In genomic region chr7:79995741-79996140, GRCh38 we compare ENCODE assay signal across 2 cellular contexts.
DNase-seq lines count a peak whose midpoint lies in the region; ATAC-seq, FAIRE-seq and TF ChIP-seq lines count a peak whose summit lies in the region.
"Not testable (repeated sequence)": the region's sequence is repeated elsewhere in the genome, so short reads cannot be mapped to it uniquely, and the experiment has no call there.

No MANE protein-coding gene starts in this region.

- H3K27me3 ChIP-seq in IMR-90 (ENCODE audit: control insufficient read depth, insufficient read depth, low read length); K562 (ENCODE audit: control insufficient read depth in 2 of 2, insufficient read depth in 2 of 2, low read length in 2 of 2): not testable (repeated sequence)

- not testable (repeated sequence) for H3K4me3 ChIP-seq in IMR-90 (ENCODE audit: insufficient read depth, low read depth, low read length); K562

- H4K91ac ChIP-seq in IMR-90 (ENCODE audit: insufficient read depth, low read depth, low read length) = not testable (repeated sequence)

- TF ChIP-seq EP300 in K562 (IDR thresholded peaks at IDR 0.05; ENCODE audit: low read length) = not testable (repeated sequence)

- H3K56ac ChIP-seq in IMR-90 (ENCODE audit: extremely low read depth, insufficient read depth, low read length) = not testable (repeated sequence)

- 0 out of 2 replicates have a peak overlapping the region, but pooled peaks have one; percentile 6 for H2BK20ac ChIP-seq in IMR-90 (ENCODE audit: low read depth, low read length)

- not testable (repeated sequence) for H4K20me1 ChIP-seq in IMR-90 (ENCODE audit: insufficient read depth, low read length); K562 (replicated peaks; ENCODE audit: control insufficient read depth, insufficient read depth, low read length)

- not testable (repeated sequence) for H3K36me3 ChIP-seq in IMR-90 (ENCODE audit: control insufficient read depth, insufficient read depth, low read length); K562 (ENCODE audit: control insufficient read depth, insufficient read depth, low read length)

- not testable (repeated sequence) for H4K8ac ChIP-seq in IMR-90 (ENCODE audit: low read depth in 2 of 2, low read length in 2 of 2)

- H3K23ac ChIP-seq in IMR-90 (ENCODE audit: low read depth, low read length) = not testable (repeated sequence)

- not testable (repeated sequence) for TF ChIP-seq CTCF in IMR-90 (conservative IDR thresholded peaks at IDR 0.05; ENCODE audit: low read depth, low read length); K562 (IDR thresholded peaks at IDR 0.05 in 2 of 3, conservative IDR thresholded peaks at IDR 0.05 in 1 of 3; ENCODE audit: insufficient read depth in 2 of 3, low read depth in 1 of 3, low read length in 3 of 3)

- dilution Hi-C loops in IMR-90 (cut with HindIII; ENCODE audit: low sequenced_read_pairs, unreplicated experiment) = not testable (repeated sequence)

- H2BK5ac ChIP-seq in IMR-90 (ENCODE audit: low read depth, low read length, poor library complexity, severe bottlenecking) = not testable (repeated sequence)

- TF ChIP-seq RAD21 in IMR-90 (IDR thresholded peaks at IDR 0.05; ENCODE audit: low read length); K562 (CRISPR knock-in tag; conservative IDR thresholded peaks at IDR 0.05 in 1 of 2, IDR thresholded peaks at IDR 0.05 in 1 of 2): not testable (repeated sequence)

- H4K5ac ChIP-seq in IMR-90 (ENCODE audit: low read depth, low read length) = not testable (repeated sequence)

- H3K9me1 ChIP-seq in IMR-90 (ENCODE audit: insufficient read depth, low read length); K562 (ENCODE audit: control insufficient read depth, insufficient read depth, low read length): not testable (repeated sequence)

- not testable (repeated sequence) for H3K14ac ChIP-seq in IMR-90 (replicated peaks; ENCODE audit: low read depth, low read length)

- not testable (repeated sequence) for FAIRE-seq in K562 (lab: Jason Lieb, UNC)

- H3K79me1 ChIP-seq in IMR-90 (ENCODE audit: low read depth in 1 of 2, low read length in 2 of 2) = not testable (repeated sequence)

- DNase-seq in IMR-90; K562 (ENCODE audit: extremely low read depth in 1 of 4, low spot score in 3 of 4): not testable (repeated sequence)

- not testable (repeated sequence) for H3K18ac ChIP-seq in IMR-90 (ENCODE audit: low read depth, low read length)

- not testable (repeated sequence) for BruUV-seq in IMR-90 (replicated peaks; lab: Mats Ljungman, UMichigan); K562 (replicated peaks; lab: Mats Ljungman, UMichigan)

- H2BK15ac ChIP-seq in IMR-90 (ENCODE audit: low read depth, low read length) = not testable (repeated sequence)

- no CpG with 5 or more reads among the region's 3 CpGs for WGBS in IMR-90 (ENCODE audit: extremely low coverage in 2 of 2, insufficient read length in 1 of 2), 2 experiments
- WGBS in K562 (ENCODE audit: insufficient coverage, low coverage, missing lambda C conversion rate) = 4% methylated on average over 3 of the region's 3 CpGs

- not testable (repeated sequence) for TF ChIP-seq POLR2A in IMR-90 (IDR thresholded peaks at IDR 0.05; ENCODE audit: low read depth, low read length); K562 (conservative IDR thresholded peaks at IDR 0.05)

- POLR2A ChIA-PET in IMR-90 (lab: Charles Lee; ENCODE audit: unreplicated experiment); K562 (lab: Yijun Ruan, JAX): not testable (repeated sequence)

- H2AFZ ChIP-seq in IMR-90 (replicated peaks; ENCODE audit: low read length, poor library complexity); K562 (ENCODE audit: low read depth, low read length): not testable (repeated sequence)

- CTCF ChIA-PET in IMR-90 (lab: Yijun Ruan, JAX); K562 (lab: Yijun Ruan, JAX; ENCODE audit: low intra/inter-chr PET ratio): not testable (repeated sequence)

- in situ Hi-C loops in IMR-90 (cut with MboI; ENCODE audit: low sequenced_read_pairs); K562 (cut with MboI): not testable (repeated sequence)

- H3K27ac ChIP-seq in IMR-90 (ENCODE audit: insufficient read depth, low read length); K562 (ENCODE audit: extremely low read depth, low read depth, low read length): not testable (repeated sequence)

- not testable (repeated sequence) for H3K9ac ChIP-seq in IMR-90 (ENCODE audit: low read depth, low read length); K562 (ENCODE audit: insufficient read depth in 1 of 2, low read depth in 2 of 2, low read length in 2 of 2)

- not testable (repeated sequence) for H3K4ac ChIP-seq in IMR-90 (ENCODE audit: low read depth, low read length)

- not testable (repeated sequence) for H2AK5ac ChIP-seq in IMR-90 (ENCODE audit: low read depth, low read length)

- H3K9me3 ChIP-seq in IMR-90 (ENCODE audit: control insufficient read depth, insufficient read depth, low read length); K562 (replicated peaks; ENCODE audit: control insufficient read depth, insufficient read depth, low read depth, low read length): not testable (repeated sequence)

- not testable (repeated sequence) for H3K4me2 ChIP-seq in IMR-90 (ENCODE audit: low read depth, low read length); K562 (ENCODE audit: insufficient read depth, low read length)

- not testable (repeated sequence) for H2AK9ac ChIP-seq in IMR-90 (replicated peaks; ENCODE audit: low read depth, low read length, poor library complexity)

- ATAC-seq in IMR-90 (ENCODE audit: low read depth); K562: not testable (repeated sequence)

- not testable (repeated sequence) for H3K4me1 ChIP-seq in IMR-90 (ENCODE audit: control insufficient read depth, insufficient read depth, low read length); K562 (replicated peaks in 1 of 2; ENCODE audit: control insufficient read depth in 2 of 2, insufficient read depth in 2 of 2, low read length in 2 of 2)

- H3K79me2 ChIP-seq in K562 (ENCODE audit: control insufficient read depth, insufficient read depth, low read length) = not testable (repeated sequence)

- intact Hi-C loops in IMR-90 (cut with micrococcal nuclease); K562 (cut with micrococcal nuclease): not testable (repeated sequence)

- not testable (repeated sequence) for H2BK120ac ChIP-seq in IMR-90 (ENCODE audit: low read depth, low read length)

TF ChIP-seq in K562, 482 proteins besides CTCF, POLR2A, EP300 and RAD21:
- TF ChIP-seq NFIX (CRISPR knock-in tag; IDR thresholded peaks at IDR 0.05; ENCODE audit: low read depth) (peak; percentile 56), NFIC (IDR thresholded peaks at IDR 0.05) (peak; percentile 61)
